ENCODE assay signal across 2 cellular contexts in the genomic region with DNA sequence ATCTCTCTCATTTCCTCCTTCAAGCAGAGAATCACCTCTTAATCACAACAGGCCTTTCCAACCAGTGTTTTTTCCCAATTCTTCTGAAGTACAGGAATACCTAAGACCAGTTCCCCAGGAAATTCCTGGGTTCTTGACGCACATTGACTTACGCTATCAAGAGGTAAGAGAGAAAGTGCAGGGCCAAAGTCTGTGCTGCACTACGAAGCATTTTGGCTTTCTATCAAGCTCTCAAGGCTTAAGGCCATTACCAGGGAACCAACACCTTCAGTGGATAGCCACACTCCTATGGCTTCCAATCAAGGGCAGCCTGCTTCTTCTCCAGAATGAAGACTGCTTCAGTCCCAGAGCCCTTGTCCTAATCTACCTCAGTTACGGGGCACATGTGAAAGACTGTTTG.
TF ChIP-seq lines count a peak whose summit lies in the region.

No MANE protein-coding gene starts in this region.

TF ChIP-seq in IMR-90, 13 proteins besides CTCF, POLR2A, EP300 and RAD21:
- no peak for TF ChIP-seq RFX5 (IDR thresholded peaks at IDR 0.05; ENCODE audit: low read depth, low read length)
- TF ChIP-seq BHLHE40 (IDR thresholded peaks at IDR 0.05; ENCODE audit: low read depth, low read length): no peak
- no peak for TF ChIP-seq FOS (IDR thresholded peaks at IDR 0.05; ENCODE audit: low read depth, low read length)
- TF ChIP-seq, protein P1, sequence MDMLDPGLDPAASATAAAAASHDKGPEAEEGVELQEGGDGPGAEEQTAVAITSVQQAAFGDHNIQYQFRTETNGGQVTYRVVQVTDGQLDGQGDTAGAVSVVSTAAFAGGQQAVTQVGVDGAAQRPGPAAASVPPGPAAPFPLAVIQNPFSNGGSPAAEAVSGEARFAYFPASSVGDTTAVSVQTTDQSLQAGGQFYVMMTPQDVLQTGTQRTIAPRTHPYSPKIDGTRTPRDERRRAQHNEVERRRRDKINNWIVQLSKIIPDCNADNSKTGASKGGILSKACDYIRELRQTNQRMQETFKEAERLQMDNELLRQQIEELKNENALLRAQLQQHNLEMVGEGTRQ (IDR thresholded peaks at IDR 0.05; ENCODE audit: low read depth, low read length): no peak
- no peak for TF ChIP-seq SMC3 (IDR thresholded peaks at IDR 0.05; ENCODE audit: low read depth, low read length)
- no peak for TF ChIP-seq MAZ (IDR thresholded peaks at IDR 0.05; ENCODE audit: borderline replicate concordance, low read depth, low read length)
- no peak for TF ChIP-seq NFE2L2 (IDR thresholded peaks at IDR 0.05; ENCODE audit: low read depth, low read length)
- no peak for TF ChIP-seq CHD1 (IDR thresholded peaks at IDR 0.05; ENCODE audit: low read depth, low read length)

TF ChIP-seq in H1, 55 proteins besides CTCF, POLR2A, EP300 and RAD21:
- no peak for TF ChIP-seq ASH2L (IDR thresholded peaks at IDR 0.05; ENCODE audit: low read length)
- TF ChIP-seq, protein P2, sequence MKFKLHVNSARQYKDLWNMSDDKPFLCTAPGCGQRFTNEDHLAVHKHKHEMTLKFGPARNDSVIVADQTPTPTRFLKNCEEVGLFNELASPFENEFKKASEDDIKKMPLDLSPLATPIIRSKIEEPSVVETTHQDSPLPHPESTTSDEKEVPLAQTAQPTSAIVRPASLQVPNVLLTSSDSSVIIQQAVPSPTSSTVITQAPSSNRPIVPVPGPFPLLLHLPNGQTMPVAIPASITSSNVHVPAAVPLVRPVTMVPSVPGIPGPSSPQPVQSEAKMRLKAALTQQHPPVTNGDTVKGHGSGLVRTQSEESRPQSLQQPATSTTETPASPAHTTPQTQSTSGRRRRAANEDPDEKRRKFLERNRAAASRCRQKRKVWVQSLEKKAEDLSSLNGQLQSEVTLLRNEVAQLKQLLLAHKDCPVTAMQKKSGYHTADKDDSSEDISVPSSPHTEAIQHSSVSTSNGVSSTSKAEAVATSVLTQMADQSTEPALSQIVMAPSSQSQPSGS (IDR thresholded peaks at IDR 0.05; ENCODE audit: low read length): no peak
TF ChIP-seq in H1: peak in this region for 0.
